Comparison of ENCODE assay signal across 8 cellular contexts in the genomic region with DNA sequence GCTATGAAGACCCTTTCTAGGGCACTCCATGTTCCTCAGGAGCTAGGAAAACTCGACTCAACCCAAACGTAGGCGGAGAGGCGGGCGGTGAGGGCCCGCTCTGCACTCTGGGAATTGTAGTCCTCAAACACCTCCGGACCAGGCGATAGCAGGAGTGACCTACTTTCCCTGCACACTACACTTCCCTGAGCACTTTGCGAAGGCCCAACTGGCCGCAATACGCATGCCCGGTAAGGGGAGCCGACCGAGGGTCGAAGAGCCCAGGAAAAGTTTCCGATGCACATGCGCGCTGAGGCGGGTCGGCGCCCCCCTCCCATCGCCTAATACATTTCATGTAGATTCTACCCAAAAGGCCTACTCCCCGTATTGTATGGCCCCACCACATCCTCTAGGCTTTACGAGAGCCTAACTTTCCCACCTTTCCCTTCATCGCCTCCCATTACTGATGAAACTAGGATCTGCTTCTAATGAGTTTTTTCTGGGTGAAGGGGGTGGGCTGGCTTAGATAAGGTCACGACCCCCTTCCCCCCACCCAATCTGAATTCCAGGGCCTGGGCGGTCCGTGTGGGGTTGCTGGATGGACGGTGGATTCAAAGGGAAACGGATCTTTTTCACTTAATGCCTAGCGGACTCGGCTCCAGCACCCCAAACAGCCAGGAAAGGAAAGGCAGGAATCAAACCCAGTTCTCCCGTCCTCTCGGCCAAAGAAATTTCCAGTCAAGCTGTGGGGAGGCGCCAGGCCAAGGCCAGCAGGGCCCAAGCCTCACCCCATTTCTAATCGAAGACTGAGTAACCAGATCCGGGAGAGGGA. TPM values are rescaled to one million over a fixed set of nuclear protein-coding genes. Genes with fewer than 3 reads are reported as not detected.
A peak's percentile ranks its signal among the peaks of the same experiment; 100 is the strongest.
DNase-seq lines count a peak whose midpoint lies in the region; ATAC-seq, FAIRE-seq and TF ChIP-seq lines count a peak whose summit lies in the region.

No MANE protein-coding gene starts in this region.

- no peaks in the 10 kb centered on the region for H3F3A ChIP-seq in OCI-LY1 (ENCODE audit: insufficient read depth, low read length)

- TF ChIP-seq CTCF in OCI-LY1 (IDR thresholded peaks at IDR 0.05; ENCODE audit: low read length): no peak

- peak overlapping the region; percentile 87 for H3K4me3 ChIP-seq in OCI-LY1 (ENCODE audit: low read depth, low read length, poor library complexity, severe bottlenecking)

- H3K79me2 ChIP-seq in OCI-LY1 (ENCODE audit: insufficient read depth, low read length): peaks cover 37% of the 10 kb centered on the region

- DNase-seq in CMK (ENCODE audit: low read depth) (peak; percentile 87), HTR-8/SVneo (ENCODE audit: insufficient read length, low spot score) (peak; percentile 92), mesenteric fat pad (ENCODE audit: low spot score) (peak; percentile 94)
- DNase-seq in activated CD8-positive, alpha-beta memory T cell treated with anti-CD3 and anti-CD28 coated beads, Interleukin-2, amount 50 U/mL, for 48 hours: peak; percentile 90
- DNase-seq in stimulated activated CD8-positive, alpha-beta memory T cell treated with anti-CD3 and anti-CD28 coated beads, Interleukin-12 subunit alpha, Interleukin-12 subunit beta, amount 100 ng/mL, for 4 hours (ENCODE audit: low read depth): peak; percentile 77

- peak; percentile 32 for ATAC-seq in GM21360 (IDR thresholded peaks at IDR 0.05; ENCODE audit: unreplicated experiment)

- no peaks in the 10 kb centered on the region for H4K20me1 ChIP-seq in OCI-LY1 (ENCODE audit: insufficient read depth, low read length)

- peak overlapping the region; percentile 95 for H3K9ac ChIP-seq in OCI-LY1 (ENCODE audit: low read length)

- FAIRE-seq in HTR-8/SVneo (lab: Jason Lieb, UNC): peak; percentile 48
- FAIRE-seq in endometrium (lab: Jason Lieb, UNC): peak; percentile 85

- no peaks in the 10 kb centered on the region for H3K9me3 ChIP-seq in OCI-LY1 (ENCODE audit: low read length)

- H3K9me2 ChIP-seq in OCI-LY1 (ENCODE audit: low read depth, low read length): no peaks in the 10 kb centered on the region

- H3K27ac ChIP-seq in OCI-LY1 (ENCODE audit: low read depth, low read length, poor library complexity, severe bottlenecking): peak overlapping the region; percentile 98

- peak overlapping the region; percentile 92 for H3K4me2 ChIP-seq in OCI-LY1 (ENCODE audit: low read length)

- peaks cover 21% of the 10 kb centered on the region; the same call in 1 of the 2 replicates for H3K36me3 ChIP-seq in OCI-LY1 (ENCODE audit: insufficient read depth, low read length)

- H3K4me1 ChIP-seq in OCI-LY1 (ENCODE audit: insufficient read depth, low read length, severe bottlenecking): peaks cover 33% of the 10 kb centered on the region

- H3K27me3 ChIP-seq in OCI-LY1 (ENCODE audit: insufficient read depth, low read length): no peaks in the 10 kb centered on the region

- no peak overlapping the region for H2AFZ ChIP-seq in OCI-LY1 (ENCODE audit: low read length)

RNA-seq across cellular contexts. Expression of gene TOB2, which starts 2.0 kb away (rescaled TPM):
- 82.4 TPM for total RNA-seq in mesenteric fat pad

RNA-seq across cellular contexts. Expression of gene PHF5A, which starts 23.9 kb away (rescaled TPM):
- 35.9 TPM for total RNA-seq in mesenteric fat pad

RNA-seq across cellular contexts. Expression of gene ACO2, which starts 24.4 kb away (rescaled TPM):
- total RNA-seq in mesenteric fat pad: 109 TPM

Comparison
In these comparisons a context has a peak if more than half of its experiments do, and no peak if none do; other contexts are left out.
1. Peak in every context shown above with its lines: DNase-seq, ATAC-seq, H3K4me3 ChIP-seq and H3K27ac ChIP-seq.